In genomic region chr6:36160147-36160760, GRCh38 we compare ENCODE assay signal across 1 cellular context.
TF ChIP-seq lines count a peak whose summit lies in the region.

No MANE protein-coding gene starts in this region.

TF ChIP-seq in GM23338, 12 proteins besides CTCF, POLR2A, EP300 and RAD21 (continued from another document):
- no peak for TF ChIP-seq ZNF462 (CRISPR knock-in tag; IDR thresholded peaks at IDR 0.05)
- no peak for TF ChIP-seq JUNB (IDR thresholded peaks at IDR 0.05; ENCODE audit: unreplicated experiment)
- no peak for TF ChIP-seq POLR2AphosphoS5 (IDR thresholded peaks at IDR 0.05; ENCODE audit: low read depth)
- TF ChIP-seq REST (IDR thresholded peaks at IDR 0.05; ENCODE audit: unreplicated experiment) = no peak
- TF ChIP-seq ZNF331 (CRISPR knock-in tag; IDR thresholded peaks at IDR 0.05; ENCODE audit: low read depth) = no peak
- TF ChIP-seq EZH2 (IDR thresholded peaks at IDR 0.05; ENCODE audit: low read depth, unreplicated experiment) = no peak
- no peak for TF ChIP-seq EZH2phosphoT487 (IDR thresholded peaks at IDR 0.05; ENCODE audit: unreplicated experiment)
TF ChIP-seq in GM23338: peak in this region for 0.
